Comparison of ENCODE assay signal across 1 cellular context in genomic region chr2:46315103-46315890, GRCh38.
A peak's percentile ranks its signal among the peaks of the same experiment; 100 is the strongest.
TF ChIP-seq lines count a peak whose summit lies in the region.

No MANE protein-coding gene starts in this region.

TF ChIP-seq in HepG2, 621 proteins besides CTCF, POLR2A, EP300 and RAD21 (continued from another document and continues in another):
- no peak for TF ChIP-seq DZIP1 (CRISPR knock-in tag; IDR thresholded peaks at IDR 0.05)
- TF ChIP-seq ZNF484 (CRISPR knock-in tag; IDR thresholded peaks at IDR 0.05; ENCODE audit: borderline replicate concordance, low read depth), result no peak
- TF ChIP-seq TAF1 (CRISPR knock-in tag; IDR thresholded peaks at IDR 0.05), result peak; percentile 53; the same call in 1 of the 2 replicates
- TF ChIP-seq HNRNPL (IDR thresholded peaks at IDR 0.05; ENCODE audit: low read depth, low read length), result peak; percentile 78; the same call in 1 of the 2 replicates
- TF ChIP-seq DPF2 (CRISPR knock-in tag; IDR thresholded peaks at IDR 0.05; ENCODE audit: borderline replicate concordance, low read depth), result peak; percentile 93
- no peak for TF ChIP-seq ZNF720 (CRISPR knock-in tag; IDR thresholded peaks at IDR 0.05)
- peak; percentile 92 for TF ChIP-seq MAX (IDR thresholded peaks at IDR 0.05)
- TF ChIP-seq FIP1L1 (IDR thresholded peaks at IDR 0.05; ENCODE audit: borderline replicate concordance, insufficient read depth, low read depth, low read length), result peak; percentile 53; the same call in 1 of the 2 replicates
- TF ChIP-seq ZNF776 (CRISPR knock-in tag; IDR thresholded peaks at IDR 0.05), result peak; percentile 93
- TF ChIP-seq ELF1 (CRISPR knock-in tag; IDR thresholded peaks at IDR 0.05), result peak; percentile 73
- TF ChIP-seq ZEB1 (IDR thresholded peaks at IDR 0.05; ENCODE audit: insufficient replicate concordance, low read depth), result peak; percentile 37
- TF ChIP-seq SAFB2 (CRISPR knock-in tag; IDR thresholded peaks at IDR 0.05; ENCODE audit: borderline replicate concordance, low read depth), result no peak
- peak; percentile 74; the same call in 1 of the 2 replicates for TF ChIP-seq BCL3 (CRISPR knock-in tag; IDR thresholded peaks at IDR 0.05)
- TF ChIP-seq ZNF333 (CRISPR knock-in tag; IDR thresholded peaks at IDR 0.05; ENCODE audit: borderline replicate concordance), result no peak
- TF ChIP-seq ZNF564 (CRISPR knock-in tag; IDR thresholded peaks at IDR 0.05), result peak; percentile 90
- no peak for TF ChIP-seq ARNT (IDR thresholded peaks at IDR 0.05)
- TF ChIP-seq HNRNPUL1 (IDR thresholded peaks at IDR 0.05; ENCODE audit: low read depth, low read length), result no peak
- no peak for TF ChIP-seq ZC3H4 (CRISPR knock-in tag; IDR thresholded peaks at IDR 0.05; ENCODE audit: borderline replicate concordance)
- peak; percentile 91 for TF ChIP-seq MIER3 (CRISPR knock-in tag; IDR thresholded peaks at IDR 0.05; ENCODE audit: borderline replicate concordance)
- peak; percentile 96 for TF ChIP-seq MED1 (CRISPR knock-in tag; IDR thresholded peaks at IDR 0.05)
- TF ChIP-seq ZNF83 (CRISPR knock-in tag; IDR thresholded peaks at IDR 0.05; ENCODE audit: borderline replicate concordance), result peak; percentile 78; the same call in 1 of the 2 replicates
- TF ChIP-seq ZNF652 (CRISPR knock-in tag; IDR thresholded peaks at IDR 0.05; ENCODE audit: borderline replicate concordance, low read depth), result no peak; the same call in 1 of the 2 replicates
- peak; percentile 95 for TF ChIP-seq MEF2D (CRISPR knock-in tag; IDR thresholded peaks at IDR 0.05)
- peak; percentile 96; the same call in 1 of the 2 replicates for TF ChIP-seq CCDC6 (CRISPR knock-in tag; IDR thresholded peaks at IDR 0.05)
- TF ChIP-seq JUN (CRISPR knock-in tag; IDR thresholded peaks at IDR 0.05), result peak; percentile 95
- TF ChIP-seq ZNF160 (CRISPR knock-in tag; IDR thresholded peaks at IDR 0.05), result peak; percentile 94
- no peak for TF ChIP-seq PHB2 (IDR thresholded peaks at IDR 0.05; ENCODE audit: partially characterized antibody)
- 0 out of 2 replicates have a peak, but pooled peaks have one; percentile 37 for TF ChIP-seq ZNF552 (CRISPR knock-in tag; IDR thresholded peaks at IDR 0.05; ENCODE audit: borderline replicate concordance)
- TF ChIP-seq ZNF546 (CRISPR knock-in tag; conservative IDR thresholded peaks at IDR 0.05), result no peak
- no peak for TF ChIP-seq TBP (CRISPR knock-in tag; IDR thresholded peaks at IDR 0.05)
- 0 out of 2 replicates have a peak, but pooled peaks have one; percentile 40 for TF ChIP-seq ZNF367 (CRISPR knock-in tag; IDR thresholded peaks at IDR 0.05; ENCODE audit: borderline replicate concordance)
- TF ChIP-seq ZNF724P (CRISPR knock-in tag; IDR thresholded peaks at IDR 0.05; ENCODE audit: borderline replicate concordance), result no peak; the same call in 1 of the 2 replicates
- TF ChIP-seq BATF2 (CRISPR knock-in tag; IDR thresholded peaks at IDR 0.05), result peak; percentile 42; the same call in 1 of the 2 replicates
- no peak for TF ChIP-seq SNAPC5 (CRISPR knock-in tag; IDR thresholded peaks at IDR 0.05; ENCODE audit: borderline replicate concordance)
- TF ChIP-seq ZMYM3 (CRISPR knock-in tag; IDR thresholded peaks at IDR 0.05), result peak; percentile 94
- TF ChIP-seq PHF5A (CRISPR knock-in tag; IDR thresholded peaks at IDR 0.05; ENCODE audit: low read depth, unreplicated experiment), result peak; percentile 95
- TF ChIP-seq NFE2L2 (IDR thresholded peaks at IDR 0.05; ENCODE audit: low read length), result no peak; the same call in 1 of the 2 replicates
- peak; percentile 63; the same call in 1 of the 2 replicates for TF ChIP-seq KDM6A (CRISPR knock-in tag; IDR thresholded peaks at IDR 0.05; ENCODE audit: low read depth)
- TF ChIP-seq NR2F1 (CRISPR knock-in tag; IDR thresholded peaks at IDR 0.05), result peak; percentile 28 to 40; a peak in 2 of 4 replicates
- peak; percentile 79 for TF ChIP-seq FOSL1 (CRISPR knock-in tag; IDR thresholded peaks at IDR 0.05; ENCODE audit: borderline replicate concordance)
- no peak for TF ChIP-seq ZNF510 (CRISPR knock-in tag; IDR thresholded peaks at IDR 0.05; ENCODE audit: low read depth)
- no peak for TF ChIP-seq IRF1 (CRISPR knock-in tag; IDR thresholded peaks at IDR 0.05; ENCODE audit: low read depth)
- no peak for TF ChIP-seq NR1H2 (CRISPR knock-in tag; IDR thresholded peaks at IDR 0.05; ENCODE audit: borderline replicate concordance, low read depth)
- 0 out of 2 replicates have a peak, but pooled peaks have one; percentile 69 for TF ChIP-seq HOXD1 (CRISPR knock-in tag; IDR thresholded peaks at IDR 0.05)
- TF ChIP-seq MXD3 (CRISPR knock-in tag; IDR thresholded peaks at IDR 0.05), result peak; percentile 67; the same call in 1 of the 2 replicates
- TF ChIP-seq ZNF597 (CRISPR knock-in tag; IDR thresholded peaks at IDR 0.05), result no peak
- no peak for TF ChIP-seq EEA1 (CRISPR knock-in tag; IDR thresholded peaks at IDR 0.05; ENCODE audit: borderline replicate concordance)
- no peak for TF ChIP-seq CEBPZ (IDR thresholded peaks at IDR 0.05; ENCODE audit: low read length)
- TF ChIP-seq ZNF280B (CRISPR knock-in tag; IDR thresholded peaks at IDR 0.05; ENCODE audit: borderline replicate concordance), result no peak; the same call in 1 of the 2 replicates
- peak; percentile 64; the same call in 1 of the 3 replicates for TF ChIP-seq MXI1 (IDR thresholded peaks at IDR 0.05; ENCODE audit: borderline replicate concordance, low read depth, low read length)
- peak; percentile 97 for TF ChIP-seq ARID5B (CRISPR knock-in tag; IDR thresholded peaks at IDR 0.05)
- peak; percentile 93; the same call in 1 of the 2 replicates for TF ChIP-seq KDM5B (CRISPR knock-in tag; IDR thresholded peaks at IDR 0.05; ENCODE audit: borderline replicate concordance)
